Comparison of ENCODE assay signal across 1 cellular context in genomic region chr7:36188266-36188665, GRCh38.
TF ChIP-seq lines count a peak whose summit lies in the region.

No MANE protein-coding gene starts in this region.

TF ChIP-seq in GM23338, 12 proteins besides CTCF, POLR2A, EP300 and RAD21 (continued from another document):
- no peak for TF ChIP-seq ZNF462 (CRISPR knock-in tag; IDR thresholded peaks at IDR 0.05)
- no peak for TF ChIP-seq NANOG (IDR thresholded peaks at IDR 0.05; ENCODE audit: borderline replicate concordance)
- no peak for TF ChIP-seq EZH2 (IDR thresholded peaks at IDR 0.05; ENCODE audit: low read depth, unreplicated experiment)
